8 cellular contexts compared by ENCODE assay signal in genomic region chr19:18683109-18683954, GRCh38. TPM values are rescaled to one million over a fixed set of nuclear protein-coding genes. Genes with fewer than 3 reads are reported as not detected.
DNase-seq lines count a peak whose midpoint lies in the region; ATAC-seq and TF ChIP-seq lines count a peak whose summit lies in the region.

CRTC1 (plus strand) TSS chr19:18683680; CDS start chr19:18683703, 23 bp downstream.

- H3K27ac ChIP-seq in heart left ventricle: peak within 1 kb of the TSS in 11 of 12 donors; percentile 77 to 91 (median 86)
- peak within 1 kb of the TSS; percentile 67 to 92 (median 84) for H3K27ac ChIP-seq in tibial nerve

- no peaks in the 10 kb centered on the region for H3K36me3 ChIP-seq in heart left ventricle
- H3K36me3 ChIP-seq in tibial nerve: no peaks in the 10 kb centered on the region

- in situ Hi-C loops in G401 (cut with HindIII; ENCODE audit: low sequenced_read_pairs): no loop called here

- 1 to 3% (median 2%) methylated on average over 26 to 93 of the region's 93 CpGs for WGBS in heart left ventricle, 4 donors
- 1 to 2% methylated on average over 39 to 76 of the region's 93 CpGs for WGBS in tibial nerve, 2 donors

- peak; percentile 72 for DNase-seq in G401 (ENCODE audit: low spot score)
- peak; percentile 91 for DNase-seq in NCI-H1105 (lab: John Stamatoyannopoulos, UW)
- peak; percentile 51 to 73 for DNase-seq in SW 1271 (lab: John Stamatoyannopoulos, UW)
- DNase-seq in activated naive CD8-positive, alpha-beta T cell treated with anti-CD3 and anti-CD28 coated beads, Interleukin-2, amount 50 U/mL, for 24 hours: peak; percentile 91
- DNase-seq in heart left ventricle: peak; percentile 91 to 95 (median 92)
- peak; percentile 72 for DNase-seq in pons (ENCODE audit: low spot score)
- DNase-seq in tibial nerve (ENCODE audit: low spot score in 2 of 2): peak; percentile 73 to 76

- H3K4me3 Mint-ChIP-seq in activated naive CD8-positive, alpha-beta T cell treated with anti-CD3 and anti-CD28 coated beads, Interleukin-2, amount 50 U/mL, for 24 hours: peak within 1 kb of the TSS; percentile 80

- H3K9me3 ChIP-seq in heart left ventricle: no peaks in the 10 kb centered on the region
- no peaks in the 10 kb centered on the region for H3K9me3 ChIP-seq in tibial nerve

- peak in 1 of 2 donors; percentile 80 for TF ChIP-seq EP300 in tibial nerve (IDR thresholded peaks at IDR 0.05)

- no peaks in the 10 kb centered on the region for H3K9me3 Mint-ChIP-seq in activated naive CD8-positive, alpha-beta T cell treated with anti-CD3 and anti-CD28 coated beads, Interleukin-2, amount 50 U/mL, for 24 hours

- intact Hi-C loops in heart left ventricle (cut with DNase I): loop anchor here in 8 of 10 donors (5.0 to 10.0 kb wide), 6 partner anchors 46 to 219 kb away; partner anchors contain the start of genes UPF1 (in 3 of the 8) and KLHL26 (in 2 of the 8)

- H3K4me1 Mint-ChIP-seq in activated naive CD8-positive, alpha-beta T cell treated with anti-CD3 and anti-CD28 coated beads, Interleukin-2, amount 50 U/mL, for 24 hours: peaks cover 18% of the 10 kb centered on the region

- peaks cover 4 to 29% (median 13%) of the 10 kb centered on the region in 12 donors for H3K4me1 ChIP-seq in heart left ventricle
- H3K4me1 ChIP-seq in tibial nerve: peaks cover 0 to 45% (median 15%) of the 10 kb centered on the region in 4 donors

- H3K27me3 Mint-ChIP-seq in activated naive CD8-positive, alpha-beta T cell treated with anti-CD3 and anti-CD28 coated beads, Interleukin-2, amount 50 U/mL, for 24 hours: no peaks in the 10 kb centered on the region

- H3K36me3 Mint-ChIP-seq in activated naive CD8-positive, alpha-beta T cell treated with anti-CD3 and anti-CD28 coated beads, Interleukin-2, amount 50 U/mL, for 24 hours (ENCODE audit: low read depth): no peaks in the 10 kb centered on the region

- ATAC-seq in HG02571 (IDR thresholded peaks at IDR 0.05; ENCODE audit: unreplicated experiment) (peak; percentile 61), heart left ventricle (peak; percentile 89 to 92 (median 91))
- peak; percentile 71 for ATAC-seq in activated naive CD8-positive, alpha-beta T cell treated with anti-CD3 and anti-CD28 coated beads, Interleukin-2, amount 50 U/mL, for 24 hours

- TF ChIP-seq POLR2A in heart left ventricle (IDR thresholded peaks at IDR 0.05) (peak in 1 of 2 donors; percentile 71), tibial nerve (IDR thresholded peaks at IDR 0.05) (peak; percentile 17 to 80)

- TF ChIP-seq CTCF in heart left ventricle (IDR thresholded peaks at IDR 0.05) (peak in 3 of 12 donors; percentile 7 to 19 (median 10)), tibial nerve (IDR thresholded peaks at IDR 0.05) (peak in 1 of 5 experiments; percentile 15)

- H3K4me3 ChIP-seq in heart left ventricle (peak within 1 kb of the TSS; percentile 25 to 75 (median 64)), tibial nerve (peak within 1 kb of the TSS; percentile 45 to 69 (median 53))

- peak within 1 kb of the TSS; percentile 89 for H3K27ac Mint-ChIP-seq in activated naive CD8-positive, alpha-beta T cell treated with anti-CD3 and anti-CD28 coated beads, Interleukin-2, amount 50 U/mL, for 24 hours

- H3K27me3 ChIP-seq in heart left ventricle: no peaks in the 10 kb centered on the region
- no peaks in the 10 kb centered on the region for H3K27me3 ChIP-seq in tibial nerve

RNA-seq across cellular contexts. Expression of gene CRTC1, which starts in this region (rescaled TPM):
- total RNA-seq in G401 (2014; rRNA removed; shearing (Covaris generic)): 2.1 and 2.7 TPM in 2 replicates
- 10 to 100 TPM in 2 of 9 donors, 1 to 10 TPM in 7; 3.8 to 10.2 (median 8.2) TPM for total RNA-seq in heart left ventricle
- 1 to 10 TPM; 4.4 to 6.4 TPM for polyA plus RNA-seq in heart left ventricle
- total RNA-seq in tibial nerve: 1 to 10 TPM; 4.0 to 7.8 (median 6.7) TPM

Comparison
In these comparisons a context has a peak if more than half of its experiments do, and no peak if none do; other contexts are left out.
1. Peak in every context shown above with its lines: DNase-seq, ATAC-seq, H3K4me3 ChIP-seq and H3K27ac ChIP-seq.